In the genomic region with DNA sequence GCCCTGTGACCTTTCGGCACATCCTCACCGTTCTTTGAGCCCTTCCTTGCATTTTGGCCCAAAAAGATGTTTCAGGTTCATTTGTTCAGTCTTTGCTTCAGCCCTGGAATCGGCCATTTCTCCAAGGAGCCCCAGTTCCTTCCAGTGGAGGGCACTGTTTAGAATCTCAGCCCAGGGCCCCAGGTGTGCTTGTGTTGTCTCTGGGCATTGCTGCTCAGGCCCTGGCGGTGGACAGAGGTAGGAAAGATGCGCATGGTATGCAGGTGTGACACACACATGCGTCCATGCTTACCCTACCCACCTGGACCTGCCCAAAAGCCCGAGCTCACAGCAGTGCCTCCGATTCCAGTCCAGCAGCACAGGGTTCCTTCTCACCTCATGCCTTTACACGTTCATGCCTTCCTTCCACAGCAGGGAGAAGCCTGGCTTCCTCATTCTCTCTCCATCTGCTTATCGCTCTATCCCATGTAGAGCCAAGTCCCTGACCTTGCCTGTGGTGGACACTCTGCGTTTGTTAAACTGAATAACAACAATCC, we compare ENCODE assay signal across 8 cellular contexts.
A peak's percentile ranks its signal among the peaks of the same experiment; 100 is the strongest.
DNase-seq lines count a peak whose midpoint lies in the region; ATAC-seq, FAIRE-seq and TF ChIP-seq lines count a peak whose summit lies in the region.

No MANE protein-coding gene starts in this region.

- H3K4me3 ChIP-seq in A549, result no peak overlapping the region
- H3K4me3 ChIP-seq in PC-3 (ENCODE audit: low read length), result no peak overlapping the region
- H3K4me3 ChIP-seq in ascending aorta, result no peak overlapping the region
- no peak overlapping the region for H3K4me3 ChIP-seq in thyroid gland (replicated peaks in 1 of 3)

- BruUV-seq in PC-3 (replicated peaks; lab: Mats Ljungman, UMichigan), result no TSS peak

- TF ChIP-seq RAD21 in A549 (conservative IDR thresholded peaks at IDR 0.05 in 1 of 2, IDR thresholded peaks at IDR 0.05 in 1 of 2), result 0 out of 5 replicates have a peak, but pooled peaks of 1 of the 2 experiments have one; percentile 15

- H4K20me1 ChIP-seq in PC-3 (ENCODE audit: low read length), result no peaks in the 10 kb centered on the region

- peaks cover 5% of the 10 kb centered on the region; the same call in 1 of the 3 replicates for H3K4me1 ChIP-seq in A549
- no peaks in the 10 kb centered on the region for H3K4me1 ChIP-seq in PC-3 (ENCODE audit: insufficient read depth, low read length)
- no peaks in the 10 kb centered on the region for H3K4me1 ChIP-seq in ascending aorta
- peaks cover 0 to 6% of the 10 kb centered on the region in 2 donors for H3K4me1 ChIP-seq in thyroid gland

- H2AFZ ChIP-seq in PC-3 (ENCODE audit: low read length), result no peak overlapping the region

- H3K27ac ChIP-seq in A549 (no peak overlapping the region), PC-3 (ENCODE audit: low read length) (no peak overlapping the region), ascending aorta (no peak overlapping the region), thyroid gland (no peak overlapping the region)

- no peaks in the 10 kb centered on the region for H3K79me2 ChIP-seq in PC-3 (ENCODE audit: low read length)

- no peaks in the 10 kb centered on the region for H3F3A ChIP-seq in PC-3 (ENCODE audit: low read length, unreplicated experiment)

- ATAC-seq in A549, result peak; percentile 31 to 52; a peak in 3 of 6 replicates
- ATAC-seq in PC-3, result peak; percentile 41
- no peak for ATAC-seq in HG03571 (IDR thresholded peaks at IDR 0.05; ENCODE audit: unreplicated experiment)

- H3K9me3 ChIP-seq in A549, result no peaks in the 10 kb centered on the region
- H3K9me3 ChIP-seq in PC-3 (ENCODE audit: low read length), result no peaks in the 10 kb centered on the region
- no peaks in the 10 kb centered on the region for H3K9me3 ChIP-seq in ascending aorta
- no peaks in the 10 kb centered on the region for H3K9me3 ChIP-seq in thyroid gland

- H3K9ac ChIP-seq in PC-3 (ENCODE audit: low read length), result no peak overlapping the region

- no peak for FAIRE-seq in A549 (lab: Jason Lieb, UNC)

- 60% methylated on average over 11 of the region's 11 CpGs for WGBS in A549 (ENCODE audit: missing lambda C conversion rate)
- WGBS in thyroid gland, 2 donors, result 83 to 85% methylated on average over 11 of the region's 11 CpGs

- POLR2A ChIA-PET in A549 (lab: Yijun Ruan, JAX), result no interaction called here
- POLR2A ChIA-PET in PC-3 (lab: Charles Lee; ENCODE audit: unreplicated experiment), result no interaction called here

- H3K9me2 ChIP-seq in PC-3 (replicated peaks; ENCODE audit: low read length), result no peaks in the 10 kb centered on the region

- H3K4me2 ChIP-seq in A549 (no peak overlapping the region), PC-3 (ENCODE audit: low read length) (no peak overlapping the region)

- TF ChIP-seq EP300 in A549 (IDR thresholded peaks at IDR 0.05), result no peak

- CTCF ChIA-PET in A549 (lab: Yijun Ruan, JAX), result interaction anchor here (0.6 to 15.0 kb wide), 3 partner anchors 9 to 208 kb away, joined by 3 to 96 read pairs (median 3); no protein-coding TSS in a partner anchor
- CTCF ChIA-PET in PC-3 (lab: Charles Lee), result no interaction called here

- DNase-seq in A549 (ENCODE audit: low read depth in 1 of 2, low spot score in 1 of 2) (peak; percentile 41 to 56), PC-3 (peak; percentile 64), germinal center (ENCODE audit: low spot score) (peak; percentile 45), ascending aorta (ENCODE audit: low spot score in 2 of 2) (no peak), thyroid gland (no peak)
- no peak for DNase-seq in effector CD8-positive, alpha-beta T cell (lab: John Stamatoyannopoulos, UW)

- no peaks in the 10 kb centered on the region for H3K36me3 ChIP-seq in PC-3 (ENCODE audit: low read depth, low read length)
- H3K36me3 ChIP-seq in ascending aorta, result no peaks in the 10 kb centered on the region
- H3K36me3 ChIP-seq in thyroid gland, result no peaks in the 10 kb centered on the region

- intact Hi-C loops in PC-3 (cut with micrococcal nuclease) (no loop called here), ascending aorta (cut with DNase I) (loop anchor here (5.0 kb wide), 1 partner anchor 295 kb away; no protein-coding TSS in a partner anchor), thyroid gland (cut with DNase I) (loop anchor here (5.0 to 10.0 kb wide), 2 partner anchors 215 to 293 kb away; no protein-coding TSS in a partner anchor)

- TF ChIP-seq CTCF in A549 (IDR thresholded peaks at IDR 0.05) (peak; percentile 27; the same call in 2 of the 3 replicates), GM12873 (IDR thresholded peaks at IDR 0.05; ENCODE audit: insufficient read depth, low read depth, low read length, missing control alignments) (peak; percentile 59), PC-3 (conservative IDR thresholded peaks at IDR 0.05; ENCODE audit: low read depth, low read length) (peak; percentile 67), ascending aorta (IDR thresholded peaks at IDR 0.05) (no peak), thyroid gland (IDR thresholded peaks at IDR 0.05) (peak in 1 of 6 experiments; percentile 11)

- TF ChIP-seq POLR2A in A549 (IDR thresholded peaks at IDR 0.05; ENCODE audit: low read length) (no peak), thyroid gland (IDR thresholded peaks at IDR 0.05) (no peak)

- no peaks in the 10 kb centered on the region for H3K27me3 ChIP-seq in PC-3 (ENCODE audit: low read length)
- H3K27me3 ChIP-seq in ascending aorta, result no peaks in the 10 kb centered on the region
- no peaks in the 10 kb centered on the region for H3K27me3 ChIP-seq in thyroid gland

TF ChIP-seq in A549, 52 proteins besides CTCF, POLR2A, EP300 and RAD21:
- TF ChIP-seq HDAC2 (IDR thresholded peaks at IDR 0.05), result no peak
- TF ChIP-seq NR3C1 (IDR thresholded peaks at IDR 0.05), result no peak
- TF ChIP-seq CEBPB (IDR thresholded peaks at IDR 0.05), result no peak
- no peak for TF ChIP-seq FOXS1 (CRISPR knock-in tag; IDR thresholded peaks at IDR 0.05)
- TF ChIP-seq BHLHE40 (IDR thresholded peaks at IDR 0.05; ENCODE audit: low read depth, low read length), result no peak
- no peak for TF ChIP-seq MAFK (IDR thresholded peaks at IDR 0.05; ENCODE audit: partially characterized antibody)
TF ChIP-seq in A549: peak in this region for 0.

Comparison
In these comparisons a context has a peak if more than half of its experiments do, and no peak if none do; other contexts are left out.
1. DNase-seq: peak in A549 (2 of 2), PC-3 (single experiment) and germinal center (single experiment); none in ascending aorta (0 of 2), thyroid gland (0 of 2) and effector CD8-positive, alpha-beta T cell (single experiment).
2. CTCF ChIP-seq: peak in A549 (single experiment), GM12873 (single experiment) and PC-3 (single experiment); none in ascending aorta (0 of 3).